In genomic region chr1:85061711-85062424, GRCh38 we compare ENCODE assay signal across 7 cellular contexts. TPM values are rescaled to one million over a fixed set of nuclear protein-coding genes. Genes with fewer than 3 reads are reported as not detected.
DNase-seq lines count a peak whose midpoint lies in the region; ATAC-seq, FAIRE-seq and TF ChIP-seq lines count a peak whose summit lies in the region.

No MANE protein-coding gene starts in this region.

- H3K4me1 ChIP-seq in keratinocyte (ENCODE audit: control insufficient read depth, extremely low read depth, insufficient read depth, low read length), result peaks cover 5% of the 10 kb centered on the region

- peak; percentile 95 for FAIRE-seq in keratinocyte (lab: Jason Lieb, UNC)

- H3K9me3 Mint-ChIP-seq in chondrocyte (ENCODE audit: low read depth), result no peaks in the 10 kb centered on the region

- dilution Hi-C loops in keratinocyte (cut with MboI; ENCODE audit: extremely low pct_ligation_motif_present, low sequenced_read_pairs), result no loop called here

- H3K4me2 ChIP-seq in keratinocyte (ENCODE audit: control insufficient read depth, extremely low read depth, insufficient read depth, low read depth, low read length), result peak overlapping the region; percentile 100

- no peak for TF ChIP-seq CTCF in chondrocyte (IDR thresholded peaks at IDR 0.05)
- TF ChIP-seq CTCF in keratinocyte (optimal IDR thresholded peaks at IDR 0.05 in 1 of 3, IDR thresholded peaks at IDR 0.05 in 1 of 3, conservative IDR thresholded peaks at IDR 0.05 in 1 of 3; ENCODE audit: extremely low read depth in 1 of 3, insufficient read depth in 2 of 3, low read length in 3 of 3), result no peak

- peak overlapping the region; percentile 85 for H3K27ac ChIP-seq in keratinocyte (ENCODE audit: control insufficient read depth, insufficient read depth, low read length)

- H3K27me3 Mint-ChIP-seq in chondrocyte (ENCODE audit: low read depth), result peaks cover 1% of the 10 kb centered on the region

- H3K9ac ChIP-seq in keratinocyte (ENCODE audit: control insufficient read depth, extremely low read depth, insufficient read depth, low read length), result peak overlapping the region; percentile 82

- ATAC-seq in GM18508 (IDR thresholded peaks at IDR 0.05; ENCODE audit: insufficient read depth, unreplicated experiment) (peak; percentile 97), HG02970 (IDR thresholded peaks at IDR 0.05; ENCODE audit: low FRiP score, unreplicated experiment) (peak; percentile 100)

- H3K36me3 ChIP-seq in keratinocyte (ENCODE audit: control insufficient read depth in 2 of 2, extremely low read depth in 1 of 2, insufficient read depth in 2 of 2, low read length in 2 of 2), result no peaks in the 10 kb centered on the region

- DNase-seq in NCI-H2171 (lab: John Stamatoyannopoulos, UW), result peak; percentile 74
- peak; percentile 55 for DNase-seq in activated CD4-positive, CD25-positive, alpha-beta regulatory T cell treated with anti-CD3 and anti-CD28 coated beads, Interleukin-2, amount 50 U/mL, for 16 hours (ENCODE audit: low read depth, low spot score)
- no peak for DNase-seq in chondrocyte (ENCODE audit: low spot score)
- DNase-seq in keratinocyte (ENCODE audit: low read depth, low spot score), result peak; percentile 75
- peak; percentile 88 for DNase-seq in stimulated activated CD4-positive, alpha-beta T cell treated with anti-CD3 and anti-CD28 coated beads, Interleukin-15, amount 100 ng/mL, for 24 hours

- H2AFZ ChIP-seq in keratinocyte (ENCODE audit: control insufficient read depth, low read length), result peak overlapping the region; percentile 94

- peak overlapping the region; percentile 87 for H3K27ac Mint-ChIP-seq in chondrocyte (ENCODE audit: unreplicated experiment)

- no peaks in the 10 kb centered on the region for H3K79me2 ChIP-seq in keratinocyte (ENCODE audit: control insufficient read depth, insufficient read depth, low read length)

- no peaks in the 10 kb centered on the region for H4K20me1 ChIP-seq in keratinocyte (ENCODE audit: control insufficient read depth, extremely low read depth, insufficient read depth, low read length)

- no peaks in the 10 kb centered on the region for H3K9me3 ChIP-seq in keratinocyte (ENCODE audit: control insufficient read depth, low read depth, low read length)

- peaks cover 18% of the 10 kb centered on the region for H3K4me1 Mint-ChIP-seq in chondrocyte (ENCODE audit: low read depth)

- H3K9me1 ChIP-seq in keratinocyte (ENCODE audit: control insufficient read depth, extremely low read depth, insufficient read depth, low read length), result no peaks in the 10 kb centered on the region

- peak overlapping the region; percentile 39 to 94 (median 84) for H3K4me3 ChIP-seq in keratinocyte (ENCODE audit: control insufficient read depth in 2 of 3, extremely low read depth in 1 of 3, insufficient read depth in 2 of 3, low read depth in 1 of 3, low read length in 3 of 3)

- H3K27me3 ChIP-seq in keratinocyte (ENCODE audit: control insufficient read depth, extremely low read depth, insufficient read depth, low read length), result no peaks in the 10 kb centered on the region

- H3K36me3 Mint-ChIP-seq in chondrocyte (ENCODE audit: low read depth), result no peaks in the 10 kb centered on the region

- H3K4me3 Mint-ChIP-seq in chondrocyte (ENCODE audit: unreplicated experiment), result peak overlapping the region; percentile 79

RNA-seq across cellular contexts. Expression of gene MCOLN3, which starts 13.6 kb away (rescaled TPM):
- 0.21 TPM in 1 of 3 replicates, not detected in the others for total RNA-seq in chondrocyte
- polyA plus RNA-seq in keratinocyte, result 5.5 to 16.2 TPM (median 15.4 TPM) in 3 replicates
- 2.6 TPM for polyA plus RNA-seq in keratinocyte (2011; ENCODE audit: low read depth)
- polyA plus RNA-seq in keratinocyte (2011; cell fraction: cytosol; rRNA removed), result 2.6 and 6.8 TPM in 2 replicates
- polyA plus RNA-seq in keratinocyte (2011; cell fraction: nucleus; rRNA removed), result 35.3 and 40.8 TPM in 2 replicates
- polyA plus RNA-seq in keratinocyte (2012; ENCODE audit: low replicate concordance), result 2.2 and 3.5 TPM in 2 replicates
- 0.59 to 7.7 TPM (median 6.9 TPM) in 3 replicates for polyA minus RNA-seq in keratinocyte
- polyA minus RNA-seq in keratinocyte (2011; cell fraction: cytosol; rRNA and poly(A)+ RNA removed), result 2.9 TPM
- 9.2 and 17.8 TPM in 2 replicates for polyA minus RNA-seq in keratinocyte (2011; cell fraction: nucleus; rRNA and poly(A)+ RNA removed)
